In the genomic region with DNA sequence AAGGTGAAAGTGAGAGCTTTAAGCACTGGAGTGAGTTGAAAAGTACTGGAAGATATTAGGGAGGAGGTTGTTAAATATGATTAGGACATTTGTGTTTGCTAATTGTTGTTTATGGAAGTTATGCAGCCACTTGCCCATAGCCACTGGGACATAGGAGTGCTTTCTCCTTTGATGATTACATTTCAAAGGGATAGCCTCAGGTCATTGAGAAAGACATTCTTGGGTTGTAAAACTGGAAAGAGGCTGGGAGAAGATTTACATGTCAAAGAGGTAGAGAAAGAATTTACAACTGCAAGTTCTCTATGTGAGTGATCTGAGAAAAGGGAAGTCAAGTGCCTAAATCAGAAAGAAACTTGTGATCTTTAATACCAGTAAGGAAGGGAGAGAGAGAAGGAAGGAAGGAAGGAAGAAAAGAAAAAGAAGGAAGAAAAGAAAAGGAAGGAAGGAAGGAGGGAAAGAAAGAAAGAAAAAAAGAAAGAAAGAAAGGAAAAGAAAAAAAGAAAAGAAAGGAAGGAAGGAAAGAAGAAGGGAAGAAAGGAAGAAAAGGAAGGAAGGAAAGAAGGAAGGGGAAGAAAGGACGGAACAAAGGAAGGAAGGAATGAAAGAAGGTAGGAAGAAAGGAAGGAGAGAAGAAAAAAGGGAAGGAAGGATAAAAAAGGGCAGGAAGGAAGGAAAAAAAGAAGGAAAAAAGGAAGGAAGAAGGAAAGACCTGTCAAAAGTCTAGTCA, we compare ENCODE assay signal across 24 cellular contexts.
DNase-seq lines count a peak whose midpoint lies in the region; ATAC-seq and TF ChIP-seq lines count a peak whose summit lies in the region.
"Had no signal": no experiment of that assay in that cellular context is flagged by ENCODE, and none has a peak within 500 bp of the region (broad histone marks: within the 10 kb centered on the region; RNA-seq: fewer than 3 reads in every experiment).

No MANE protein-coding gene starts in this region.

- H3K36me3 Mint-ChIP-seq in activated naive CD4-positive, alpha-beta T cell treated with anti-CD3 and anti-CD28 coated beads, Interleukin-2, amount 10 ng/mL, durations not matched to agents 7 days and 5 days = no peaks in the 10 kb centered on the region
- no peaks in the 10 kb centered on the region for H3K36me3 Mint-ChIP-seq in activated naive CD4-positive, alpha-beta T cell treated with anti-CD3 and anti-CD28 coated beads, Interleukin-2, amount 50 U/mL, for 72 hours
- H3K36me3 Mint-ChIP-seq: brain; CD8-positive, alpha-beta memory T cell; memory B cell; naive B cell had no signal

- TF ChIP-seq CTCF in GM13977 (IDR thresholded peaks at IDR 0.05; ENCODE audit: extremely low read depth, insufficient read depth, missing control alignments) = no peak

- H3K9ac ChIP-seq in SK-N-MC (ENCODE audit: insufficient read length) = no peak overlapping the region

- no peak overlapping the region for H3K4me3 Mint-ChIP-seq in activated naive CD4-positive, alpha-beta T cell treated with anti-CD3 and anti-CD28 coated beads, Interleukin-2, amount 10 ng/mL, durations not matched to agents 7 days and 5 days
- H3K4me3 Mint-ChIP-seq: brain; CD8-positive, alpha-beta memory T cell; memory B cell; naive B cell had no signal

- no peaks in the 10 kb centered on the region for H3K27me3 Mint-ChIP-seq in activated naive CD4-positive, alpha-beta T cell treated with anti-CD3 and anti-CD28 coated beads, Interleukin-2, amount 10 ng/mL, durations not matched to agents 7 days and 5 days
- H3K27me3 Mint-ChIP-seq: brain, memory B cell, naive B cell had no signal

- H3K4me1 ChIP-seq in iPS DF 6.9 (ENCODE audit: control insufficient read depth, insufficient read depth, low read length) = peaks cover 1% of the 10 kb centered on the region; the same call in 1 of the 2 replicates
- H3K4me1 ChIP-seq: adrenal gland, gastroesophageal sphincter, upper lobe of left lung had no signal

- in situ Hi-C loops in GM13977 (cut with MboI; ENCODE audit: low pct_unique_long_range_greater_than_20kb, low sequenced_read_pairs, unreplicated experiment) = no loop called here

- CTCF ChIA-PET in activated naive CD4-positive, alpha-beta T cell treated with anti-CD3 and anti-CD28 coated beads, Interleukin-2, amount 10 ng/mL, durations not matched to agents 7 days and 5 days (lab: Charles Lee) = no interaction called here

- no peak for DNase-seq in activated naive CD4-positive, alpha-beta T cell treated with anti-CD3 and anti-CD28 coated beads, Interleukin-2, amount 10 ng/mL, durations not matched to agents 7 days and 5 days
- no peak for DNase-seq in activated naive CD4-positive, alpha-beta T cell treated with anti-CD3 and anti-CD28 coated beads, Interleukin-2, amount 50 U/mL, for 72 hours (ENCODE audit: low spot score in 2 of 2)
- DNase-seq in SK-N-MC (ENCODE audit: low read depth, low spot score) (no peak), iPS DF 6.9 (ENCODE audit: low read depth, low spot score) (peak; percentile 18), pons (ENCODE audit: low spot score) (no peak), GM13977 (ENCODE audit: low spot score) (no peak)
- no peak for DNase-seq in stimulated activated naive CD8-positive, alpha-beta T cell treated with anti-CD3 and anti-CD28 coated beads, Interleukin-15, Interleukin-2, amounts not matched to agents 100 U/mL and 50 U/mL, for 24 hours
- DNase-seq: activated CD4-positive, alpha-beta T cell treated with anti-CD3 and anti-CD28 coated beads for 1 hour; activated gamma-delta T cell treated with Interleukin-2 at 50 U/mL for 16 hours; adrenal gland; CD8-positive, alpha-beta memory T cell; DMS53; effector CD4-positive, alpha-beta T cell; hippocampal formation; naive B cell; NCI-H1694 treated with DMSO at 0.1 percent for 48 hours; NCI-H526 treated with DMSO at 0.1 percent for 48 hours; occipital lobe; upper lobe of left lung had no signal

- H3K36me3 ChIP-seq in SK-N-MC (ENCODE audit: insufficient read depth, low read length) = no peaks in the 10 kb centered on the region
- no peaks in the 10 kb centered on the region for H3K36me3 ChIP-seq in iPS DF 6.9 (ENCODE audit: control insufficient read depth, insufficient read depth, low read length)
- H3K36me3 ChIP-seq: adrenal gland, gastroesophageal sphincter, upper lobe of left lung had no signal

- peak overlapping the region; percentile 77 for H3K27ac Mint-ChIP-seq in activated naive CD4-positive, alpha-beta T cell treated with anti-CD3 and anti-CD28 coated beads, Interleukin-2, amount 10 ng/mL, durations not matched to agents 7 days and 5 days
- no peak overlapping the region for H3K27ac Mint-ChIP-seq in activated naive CD4-positive, alpha-beta T cell treated with anti-CD3 and anti-CD28 coated beads, Interleukin-2, amount 50 U/mL, for 72 hours
- H3K27ac Mint-ChIP-seq: brain; CD8-positive, alpha-beta memory T cell; memory B cell had no signal

- 82% methylated on average over 1 of the region's 1 CpG for WGBS in iPS DF 6.9 (ENCODE audit: insufficient coverage, insufficient read length)

- H3K9me3 ChIP-seq in SK-N-MC (ENCODE audit: low read depth, low read length) = no peaks in the 10 kb centered on the region
- no peaks in the 10 kb centered on the region for H3K9me3 ChIP-seq in iPS DF 6.9 (ENCODE audit: control insufficient read depth, insufficient read depth, low read length)
- H3K9me3 ChIP-seq: adrenal gland, gastroesophageal sphincter, upper lobe of left lung had no signal

- no peaks in the 10 kb centered on the region for H3K4me1 Mint-ChIP-seq in activated naive CD4-positive, alpha-beta T cell treated with anti-CD3 and anti-CD28 coated beads, Interleukin-2, amount 10 ng/mL, durations not matched to agents 7 days and 5 days
- H3K4me1 Mint-ChIP-seq: CD8-positive, alpha-beta memory T cell; memory B cell; naive B cell had no signal

- H3K4me3 ChIP-seq in SK-N-MC (no peak overlapping the region), iPS DF 6.9 (ENCODE audit: low read length) (no peak overlapping the region)
- H3K4me3 ChIP-seq: adrenal gland, gastroesophageal sphincter, upper lobe of left lung had no signal

- ATAC-seq in activated naive CD4-positive, alpha-beta T cell treated with anti-CD3 and anti-CD28 coated beads, Interleukin-2, amount 50 U/mL, for 72 hours = no peak
- no peak for ATAC-seq in stimulated activated naive CD8-positive, alpha-beta T cell treated with anti-CD3 and anti-CD28 coated beads, Interleukin-15, Interleukin-2, amounts not matched to agents 100 U/mL and 50 U/mL, for 24 hours
- ATAC-seq in GM19463 (IDR thresholded peaks at IDR 0.05; ENCODE audit: unreplicated experiment) = no peak
- ATAC-seq: esophagus mucosa, gastroesophageal sphincter had no signal

- 0 out of 2 replicates have a peak overlapping the region, but pooled peaks have one; percentile 17 for H3K27ac ChIP-seq in SK-N-MC
- no peak overlapping the region for H3K27ac ChIP-seq in iPS DF 6.9 (ENCODE audit: low read length)
- H3K27ac ChIP-seq: adrenal gland, gastroesophageal sphincter, upper lobe of left lung had no signal

- H3K9me3 Mint-ChIP-seq in activated naive CD4-positive, alpha-beta T cell treated with anti-CD3 and anti-CD28 coated beads, Interleukin-2, amount 10 ng/mL, durations not matched to agents 7 days and 5 days = no peaks in the 10 kb centered on the region
- peaks cover 8% of the 10 kb centered on the region in 2 donors for H3K9me3 Mint-ChIP-seq in activated naive CD4-positive, alpha-beta T cell treated with anti-CD3 and anti-CD28 coated beads, Interleukin-2, amount 50 U/mL, for 72 hours
- H3K9me3 Mint-ChIP-seq: brain; CD8-positive, alpha-beta memory T cell had no signal

- peaks cover 12% of the 10 kb centered on the region; the same call in 1 of the 2 replicates for H3K27me3 ChIP-seq in iPS DF 6.9 (ENCODE audit: control insufficient read depth, insufficient read depth, low read length)
- H3K27me3 ChIP-seq: adrenal gland, gastroesophageal sphincter, upper lobe of left lung had no signal
